Comparison of ENCODE assay signal across 1 cellular context in the genomic region with DNA sequence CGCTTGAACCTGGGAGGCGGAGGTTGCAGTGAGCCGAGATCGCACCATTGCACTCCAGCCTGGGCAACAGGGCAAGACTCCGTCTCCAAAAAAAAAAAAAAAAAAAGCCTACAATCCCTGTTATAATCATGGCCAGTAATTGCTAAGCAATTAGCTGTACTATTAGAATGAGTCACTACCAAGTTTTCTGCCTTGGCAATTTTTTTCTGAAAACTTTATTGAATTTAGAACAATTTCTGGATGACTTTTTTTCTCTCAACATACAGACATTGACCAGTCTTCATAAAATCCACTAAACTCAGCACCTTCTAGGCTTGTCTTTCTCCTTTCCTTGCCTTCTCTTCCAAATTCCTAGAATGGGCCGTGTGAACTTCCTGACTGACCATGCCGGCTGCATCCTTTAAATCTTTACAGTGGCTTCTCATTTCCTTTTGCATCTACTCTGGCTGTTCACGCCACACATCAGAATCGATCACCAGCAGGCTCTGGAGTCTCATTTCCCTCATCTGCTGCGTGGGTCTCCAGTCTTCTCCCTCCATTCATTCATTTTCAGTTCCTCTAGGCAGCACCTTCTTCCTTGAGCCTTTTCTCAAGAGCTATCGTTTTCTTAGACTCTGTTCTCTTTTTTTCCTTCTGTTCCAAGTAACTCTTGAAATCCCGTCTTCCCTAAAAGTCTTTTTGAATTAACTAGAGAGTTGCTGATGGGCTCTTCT.
TF ChIP-seq lines count a peak whose summit lies in the region.

No MANE protein-coding gene starts in this region.

TF ChIP-seq in GM23338, 12 proteins besides CTCF, POLR2A, EP300 and RAD21 (continued from another document):
- TF ChIP-seq, protein P1, sequence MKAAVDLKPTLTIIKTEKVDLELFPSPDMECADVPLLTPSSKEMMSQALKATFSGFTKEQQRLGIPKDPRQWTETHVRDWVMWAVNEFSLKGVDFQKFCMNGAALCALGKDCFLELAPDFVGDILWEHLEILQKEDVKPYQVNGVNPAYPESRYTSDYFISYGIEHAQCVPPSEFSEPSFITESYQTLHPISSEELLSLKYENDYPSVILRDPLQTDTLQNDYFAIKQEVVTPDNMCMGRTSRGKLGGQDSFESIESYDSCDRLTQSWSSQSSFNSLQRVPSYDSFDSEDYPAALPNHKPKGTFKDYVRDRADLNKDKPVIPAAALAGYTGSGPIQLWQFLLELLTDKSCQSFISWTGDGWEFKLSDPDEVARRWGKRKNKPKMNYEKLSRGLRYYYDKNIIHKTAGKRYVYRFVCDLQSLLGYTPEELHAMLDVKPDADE (IDR thresholded peaks at IDR 0.05), result no peak
- TF ChIP-seq ZNF114 (CRISPR knock-in tag; IDR thresholded peaks at IDR 0.05) (no peak), CREB1 (CRISPR knock-in tag; IDR thresholded peaks at IDR 0.05; ENCODE audit: low read depth) (no peak), POLR2AphosphoS5 (IDR thresholded peaks at IDR 0.05; ENCODE audit: low read depth) (no peak), ZNF331 (CRISPR knock-in tag; IDR thresholded peaks at IDR 0.05; ENCODE audit: low read depth) (no peak), EZH2 (IDR thresholded peaks at IDR 0.05; ENCODE audit: low read depth, unreplicated experiment) (no peak), NANOG (IDR thresholded peaks at IDR 0.05; ENCODE audit: borderline replicate concordance) (no peak), EZH2phosphoT487 (IDR thresholded peaks at IDR 0.05; ENCODE audit: unreplicated experiment) (no peak), JUNB (IDR thresholded peaks at IDR 0.05; ENCODE audit: unreplicated experiment) (no peak)
- TF ChIP-seq, protein P2, sequence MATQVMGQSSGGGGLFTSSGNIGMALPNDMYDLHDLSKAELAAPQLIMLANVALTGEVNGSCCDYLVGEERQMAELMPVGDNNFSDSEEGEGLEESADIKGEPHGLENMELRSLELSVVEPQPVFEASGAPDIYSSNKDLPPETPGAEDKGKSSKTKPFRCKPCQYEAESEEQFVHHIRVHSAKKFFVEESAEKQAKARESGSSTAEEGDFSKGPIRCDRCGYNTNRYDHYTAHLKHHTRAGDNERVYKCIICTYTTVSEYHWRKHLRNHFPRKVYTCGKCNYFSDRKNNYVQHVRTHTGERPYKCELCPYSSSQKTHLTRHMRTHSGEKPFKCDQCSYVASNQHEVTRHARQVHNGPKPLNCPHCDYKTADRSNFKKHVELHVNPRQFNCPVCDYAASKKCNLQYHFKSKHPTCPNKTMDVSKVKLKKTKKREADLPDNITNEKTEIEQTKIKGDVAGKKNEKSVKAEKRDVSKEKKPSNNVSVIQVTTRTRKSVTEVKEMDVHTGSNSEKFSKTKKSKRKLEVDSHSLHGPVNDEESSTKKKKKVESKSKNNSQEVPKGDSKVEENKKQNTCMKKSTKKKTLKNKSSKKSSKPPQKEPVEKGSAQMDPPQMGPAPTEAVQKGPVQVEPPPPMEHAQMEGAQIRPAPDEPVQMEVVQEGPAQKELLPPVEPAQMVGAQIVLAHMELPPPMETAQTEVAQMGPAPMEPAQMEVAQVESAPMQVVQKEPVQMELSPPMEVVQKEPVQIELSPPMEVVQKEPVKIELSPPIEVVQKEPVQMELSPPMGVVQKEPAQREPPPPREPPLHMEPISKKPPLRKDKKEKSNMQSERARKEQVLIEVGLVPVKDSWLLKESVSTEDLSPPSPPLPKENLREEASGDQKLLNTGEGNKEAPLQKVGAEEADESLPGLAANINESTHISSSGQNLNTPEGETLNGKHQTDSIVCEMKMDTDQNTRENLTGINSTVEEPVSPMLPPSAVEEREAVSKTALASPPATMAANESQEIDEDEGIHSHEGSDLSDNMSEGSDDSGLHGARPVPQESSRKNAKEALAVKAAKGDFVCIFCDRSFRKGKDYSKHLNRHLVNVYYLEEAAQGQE (IDR thresholded peaks at IDR 0.05; ENCODE audit: unreplicated experiment), result no peak
- TF ChIP-seq, protein P3, sequence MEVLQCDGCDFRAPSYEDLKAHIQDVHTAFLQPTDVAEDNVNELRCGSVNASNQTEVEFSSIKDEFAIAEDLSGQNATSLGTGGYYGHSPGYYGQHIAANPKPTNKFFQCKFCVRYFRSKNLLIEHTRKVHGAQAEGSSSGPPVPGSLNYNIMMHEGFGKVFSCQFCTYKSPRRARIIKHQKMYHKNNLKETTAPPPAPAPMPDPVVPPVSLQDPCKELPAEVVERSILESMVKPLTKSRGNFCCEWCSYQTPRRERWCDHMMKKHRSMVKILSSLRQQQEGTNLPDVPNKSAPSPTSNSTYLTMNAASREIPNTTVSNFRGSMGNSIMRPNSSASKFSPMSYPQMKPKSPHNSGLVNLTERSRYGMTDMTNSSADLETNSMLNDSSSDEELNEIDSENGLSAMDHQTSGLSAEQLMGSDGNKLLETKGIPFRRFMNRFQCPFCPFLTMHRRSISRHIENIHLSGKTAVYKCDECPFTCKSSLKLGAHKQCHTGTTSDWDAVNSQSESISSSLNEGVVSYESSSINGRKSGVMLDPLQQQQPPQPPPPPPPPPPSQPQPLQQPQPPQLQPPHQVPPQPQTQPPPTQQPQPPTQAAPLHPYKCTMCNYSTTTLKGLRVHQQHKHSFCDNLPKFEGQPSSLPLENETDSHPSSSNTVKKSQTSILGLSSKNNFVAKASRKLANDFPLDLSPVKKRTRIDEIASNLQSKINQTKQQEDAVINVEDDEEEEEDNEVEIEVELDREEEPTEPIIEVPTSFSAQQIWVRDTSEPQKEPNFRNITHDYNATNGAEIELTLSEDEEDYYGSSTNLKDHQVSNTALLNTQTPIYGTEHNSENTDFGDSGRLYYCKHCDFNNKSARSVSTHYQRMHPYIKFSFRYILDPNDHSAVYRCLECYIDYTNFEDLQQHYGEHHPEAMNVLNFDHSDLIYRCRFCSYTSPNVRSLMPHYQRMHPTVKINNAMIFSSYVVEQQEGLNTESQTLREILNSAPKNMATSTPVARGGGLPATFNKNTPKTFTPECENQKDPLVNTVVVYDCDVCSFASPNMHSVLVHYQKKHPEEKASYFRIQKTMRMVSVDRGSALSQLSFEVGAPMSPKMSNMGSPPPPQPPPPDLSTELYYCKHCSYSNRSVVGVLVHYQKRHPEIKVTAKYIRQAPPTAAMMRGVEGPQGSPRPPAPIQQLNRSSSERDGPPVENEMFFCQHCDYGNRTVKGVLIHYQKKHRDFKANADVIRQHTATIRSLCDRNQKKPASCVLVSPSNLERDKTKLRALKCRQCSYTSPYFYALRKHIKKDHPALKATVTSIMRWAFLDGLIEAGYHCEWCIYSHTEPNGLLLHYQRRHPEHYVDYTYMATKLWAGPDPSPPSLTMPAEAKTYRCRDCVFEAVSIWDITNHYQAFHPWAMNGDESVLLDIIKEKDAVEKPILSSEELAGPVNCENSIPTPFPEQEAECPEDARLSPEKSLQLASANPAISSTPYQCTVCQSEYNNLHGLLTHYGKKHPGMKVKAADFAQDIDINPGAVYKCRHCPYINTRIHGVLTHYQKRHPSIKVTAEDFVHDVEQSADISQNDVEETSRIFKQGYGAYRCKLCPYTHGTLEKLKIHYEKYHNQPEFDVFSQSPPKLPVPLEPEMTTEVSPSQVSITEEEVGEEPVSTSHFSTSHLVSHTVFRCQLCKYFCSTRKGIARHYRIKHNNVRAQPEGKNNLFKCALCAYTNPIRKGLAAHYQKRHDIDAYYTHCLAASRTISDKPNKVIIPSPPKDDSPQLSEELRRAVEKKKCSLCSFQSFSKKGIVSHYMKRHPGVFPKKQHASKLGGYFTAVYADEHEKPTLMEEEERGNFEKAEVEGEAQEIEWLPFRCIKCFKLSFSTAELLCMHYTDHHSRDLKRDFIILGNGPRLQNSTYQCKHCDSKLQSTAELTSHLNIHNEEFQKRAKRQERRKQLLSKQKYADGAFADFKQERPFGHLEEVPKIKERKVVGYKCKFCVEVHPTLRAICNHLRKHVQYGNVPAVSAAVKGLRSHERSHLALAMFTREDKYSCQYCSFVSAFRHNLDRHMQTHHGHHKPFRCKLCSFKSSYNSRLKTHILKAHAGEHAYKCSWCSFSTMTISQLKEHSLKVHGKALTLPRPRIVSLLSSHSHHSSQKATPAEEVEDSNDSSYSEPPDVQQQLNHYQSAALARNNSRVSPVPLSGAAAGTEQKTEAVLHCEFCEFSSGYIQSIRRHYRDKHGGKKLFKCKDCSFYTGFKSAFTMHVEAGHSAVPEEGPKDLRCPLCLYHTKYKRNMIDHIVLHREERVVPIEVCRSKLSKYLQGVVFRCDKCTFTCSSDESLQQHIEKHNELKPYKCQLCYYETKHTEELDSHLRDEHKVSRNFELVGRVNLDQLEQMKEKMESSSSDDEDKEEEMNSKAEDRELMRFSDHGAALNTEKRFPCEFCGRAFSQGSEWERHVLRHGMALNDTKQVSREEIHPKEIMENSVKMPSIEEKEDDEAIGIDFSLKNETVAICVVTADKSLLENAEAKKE (CRISPR knock-in tag; IDR thresholded peaks at IDR 0.05), result no peak
